9 cellular contexts compared by ENCODE assay signal in the genomic region with DNA sequence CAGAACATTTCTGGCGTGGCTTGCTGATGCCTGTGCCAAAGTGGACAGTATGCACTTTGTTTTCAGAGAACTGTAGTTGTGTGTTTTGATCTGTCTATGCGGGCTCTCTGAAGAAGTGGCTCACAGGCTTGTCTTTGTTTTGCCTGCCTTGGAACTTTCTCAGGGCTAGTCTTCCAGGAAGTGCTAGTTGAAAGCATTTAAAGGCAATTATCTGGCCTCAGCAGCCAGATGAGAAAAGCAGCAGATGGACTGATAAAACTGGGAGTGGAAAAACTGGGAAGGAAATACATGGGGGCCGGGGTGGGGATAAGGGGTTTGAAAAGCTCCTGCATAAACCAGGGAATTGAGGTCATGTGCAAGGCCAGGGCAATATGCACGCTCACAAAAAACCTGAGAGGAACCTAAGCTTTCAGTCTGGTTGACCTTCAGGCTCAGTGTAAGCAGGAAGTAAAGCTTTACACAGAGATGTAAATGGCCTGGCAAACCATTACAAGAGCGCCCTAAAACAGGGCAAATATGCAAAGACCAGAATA.
"Had no signal": no experiment of that assay in that cellular context is flagged by ENCODE, and none has a peak within 500 bp of the region (broad histone marks: within the 10 kb centered on the region; RNA-seq: fewer than 3 reads in every experiment).

No MANE protein-coding gene starts in this region.

- H3K27me3 Mint-ChIP-seq: activated naive CD8-positive, alpha-beta T cell; activated T-cell treated with anti-CD3 and anti-CD28 coated beads, Interleukin-2, amount 50 U/mL, for 24 hours; brain; central memory CD8-positive, alpha-beta T cell had no signal

- DNase-seq: activated effector memory CD4-positive, alpha-beta T cell treated with anti-CD3 and anti-CD28 coated beads, Interleukin-2, amount 50 U/mL, for 16 hours; activated T-cell treated with anti-CD3 and anti-CD28 coated beads, Interleukin-2, amount 50 U/mL, for 24 hours; left lung; small intestine; T-helper 1 cell; tibial artery had no signal

- H3K4me3 Mint-ChIP-seq: activated naive CD8-positive, alpha-beta T cell; activated T-cell treated with anti-CD3 and anti-CD28 coated beads, Interleukin-2, amount 50 U/mL, for 24 hours; central memory CD8-positive, alpha-beta T cell had no signal

- H3K27ac Mint-ChIP-seq: activated naive CD8-positive, alpha-beta T cell; activated T-cell treated with anti-CD3 and anti-CD28 coated beads, Interleukin-2, amount 50 U/mL, for 24 hours had no signal
